1 cellular context compared by ENCODE assay signal in the genomic region with DNA sequence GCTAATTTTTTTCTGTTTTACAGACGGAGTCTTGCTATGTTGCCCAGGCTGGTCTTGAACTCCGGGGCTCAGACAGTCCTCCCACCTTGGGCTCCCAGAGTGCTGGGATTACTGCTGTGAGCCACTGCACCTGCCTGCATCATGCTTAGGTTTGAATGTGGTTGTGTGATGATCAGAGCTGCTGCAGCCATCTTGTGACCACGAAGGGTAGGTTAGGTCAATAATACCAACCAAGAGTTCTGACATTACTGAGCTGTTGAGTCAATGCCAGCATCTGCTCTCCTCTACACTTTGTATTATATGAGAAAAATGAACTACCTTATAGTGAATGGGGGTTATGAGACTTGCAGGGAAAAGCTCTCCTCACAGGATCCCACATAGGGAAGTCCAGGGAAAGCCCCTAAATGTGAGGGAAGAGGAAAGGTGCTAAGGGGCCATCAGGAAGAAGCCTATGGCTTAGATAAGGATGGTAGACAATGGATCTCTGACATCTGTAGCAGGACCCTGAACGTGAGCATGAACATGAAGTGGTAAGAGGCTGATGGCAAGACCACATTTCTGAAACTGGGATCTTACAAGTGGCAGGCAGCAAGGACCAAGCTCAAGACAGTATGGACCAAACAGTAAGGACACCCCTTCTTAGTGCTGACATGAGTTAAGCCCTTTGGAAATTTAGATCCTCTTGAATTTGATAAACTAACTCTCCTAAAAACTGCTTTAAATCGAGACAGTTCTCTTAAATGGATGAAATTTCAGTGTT.
A peak's percentile ranks its signal among the peaks of the same experiment; 100 is the strongest.
TF ChIP-seq lines count a peak whose summit lies in the region.

No MANE protein-coding gene starts in this region.

TF ChIP-seq in GM12878, 131 proteins besides CTCF, POLR2A, EP300 and RAD21 (continued from another document):
- TF ChIP-seq ZNF687 (IDR thresholded peaks at IDR 0.05) (no peak), PAX8 (IDR thresholded peaks at IDR 0.05) (no peak), BMI1 (IDR thresholded peaks at IDR 0.05; ENCODE audit: borderline replicate concordance) (no peak), ZBED1 (IDR thresholded peaks at IDR 0.05; ENCODE audit: borderline replicate concordance) (0 out of 2 replicates have a peak, but pooled peaks have one; percentile 20)
